ENCODE assay signal across 1 cellular context in the genomic region with DNA sequence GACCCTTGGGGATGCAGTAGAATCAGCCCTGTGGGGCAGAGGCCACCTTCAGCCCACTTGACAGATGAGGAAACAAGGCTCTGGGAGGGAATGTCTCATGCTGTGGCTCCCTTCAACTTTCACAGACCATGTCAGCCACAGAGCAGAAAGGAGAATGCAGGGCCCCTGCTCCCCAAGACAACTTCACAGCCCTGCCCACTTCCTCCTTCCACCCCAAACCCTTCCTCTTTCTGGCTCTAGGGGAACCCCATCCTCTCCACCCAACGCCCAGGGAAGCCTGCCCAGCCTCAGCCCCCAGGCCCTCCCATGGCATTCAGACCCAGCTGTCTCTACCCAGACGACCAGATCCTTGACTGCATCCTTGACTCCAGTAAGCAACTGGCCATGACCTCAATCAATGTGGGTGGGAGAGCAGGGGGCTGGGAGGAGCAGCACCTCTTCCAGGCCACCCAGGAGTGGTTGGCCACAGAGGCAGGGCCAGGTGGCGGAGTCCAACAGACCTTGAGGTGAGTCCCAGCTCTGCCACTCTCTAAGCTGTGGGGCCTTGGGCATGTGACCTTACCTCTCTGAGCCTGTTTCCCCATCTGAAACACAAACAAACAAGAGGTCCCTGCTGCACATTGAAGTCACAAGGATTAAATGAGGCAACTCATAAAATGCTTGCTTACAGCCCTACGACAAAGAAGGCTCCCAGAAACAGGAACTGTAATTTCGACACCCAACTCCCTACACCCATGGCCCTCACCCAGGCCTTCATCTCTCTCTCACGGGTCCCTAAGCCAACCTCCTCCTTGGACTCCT.
TF ChIP-seq lines count a peak whose summit lies in the region.

No MANE protein-coding gene starts in this region.

TF ChIP-seq in GM12878, 131 proteins besides CTCF, POLR2A, EP300 and RAD21 (continued from another document and continues in another):
- TF ChIP-seq, protein P1, sequence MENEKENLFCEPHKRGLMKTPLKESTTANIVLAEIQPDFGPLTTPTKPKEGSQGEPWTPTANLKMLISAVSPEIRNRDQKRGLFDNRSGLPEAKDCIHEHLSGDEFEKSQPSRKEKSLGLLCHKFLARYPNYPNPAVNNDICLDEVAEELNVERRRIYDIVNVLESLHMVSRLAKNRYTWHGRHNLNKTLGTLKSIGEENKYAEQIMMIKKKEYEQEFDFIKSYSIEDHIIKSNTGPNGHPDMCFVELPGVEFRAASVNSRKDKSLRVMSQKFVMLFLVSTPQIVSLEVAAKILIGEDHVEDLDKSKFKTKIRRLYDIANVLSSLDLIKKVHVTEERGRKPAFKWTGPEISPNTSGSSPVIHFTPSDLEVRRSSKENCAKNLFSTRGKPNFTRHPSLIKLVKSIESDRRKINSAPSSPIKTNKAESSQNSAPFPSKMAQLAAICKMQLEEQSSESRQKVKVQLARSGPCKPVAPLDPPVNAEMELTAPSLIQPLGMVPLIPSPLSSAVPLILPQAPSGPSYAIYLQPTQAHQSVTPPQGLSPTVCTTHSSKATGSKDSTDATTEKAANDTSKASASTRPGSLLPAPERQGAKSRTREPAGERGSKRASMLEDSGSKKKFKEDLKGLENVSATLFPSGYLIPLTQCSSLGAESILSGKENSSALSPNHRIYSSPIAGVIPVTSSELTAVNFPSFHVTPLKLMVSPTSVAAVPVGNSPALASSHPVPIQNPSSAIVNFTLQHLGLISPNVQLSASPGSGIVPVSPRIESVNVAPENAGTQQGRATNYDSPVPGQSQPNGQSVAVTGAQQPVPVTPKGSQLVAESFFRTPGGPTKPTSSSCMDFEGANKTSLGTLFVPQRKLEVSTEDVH (IDR thresholded peaks at IDR 0.05; ENCODE audit: low read depth, partially characterized antibody), result no peak
- TF ChIP-seq MTA3 (IDR thresholded peaks at IDR 0.05; ENCODE audit: borderline replicate concordance, low read length) (peak; percentile 26; the same call in 1 of the 2 replicates), NFXL1 (IDR thresholded peaks at IDR 0.05; ENCODE audit: borderline replicate concordance) (no peak), TCF7 (IDR thresholded peaks at IDR 0.05; ENCODE audit: borderline replicate concordance) (no peak), RBBP5 (conservative IDR thresholded peaks at IDR 0.05) (no peak), SP1 (IDR thresholded peaks at IDR 0.05; ENCODE audit: low read depth, low read length) (peak; percentile 38), SRF (IDR thresholded peaks at IDR 0.05; ENCODE audit: low read depth in 2 of 2, low read length in 2 of 2) (no peak), JUNB (IDR thresholded peaks at IDR 0.05) (no peak), MYC (IDR thresholded peaks at IDR 0.05; ENCODE audit: insufficient read depth, insufficient read length, insufficient replicate concordance, low read length, severe bottlenecking) (no peak), NR2F1 (conservative IDR thresholded peaks at IDR 0.05) (0 out of 2 replicates have a peak, but pooled peaks have one; percentile 12), HDAC6 (IDR thresholded peaks at IDR 0.05; ENCODE audit: unreplicated experiment) (no peak), ZNF622 (IDR thresholded peaks at IDR 0.05) (no peak), SIX5 (IDR thresholded peaks at IDR 0.05; ENCODE audit: low read depth, low read length, severe bottlenecking) (no peak), MXI1 (IDR thresholded peaks at IDR 0.05; ENCODE audit: low read depth, low read length) (no peak), SREBF2 (IDR thresholded peaks at IDR 0.05; ENCODE audit: low read length) (no peak), HCFC1 (IDR thresholded peaks at IDR 0.05; ENCODE audit: low read length) (no peak), HDAC2 (IDR thresholded peaks at IDR 0.05) (no peak), WRNIP1 (IDR thresholded peaks at IDR 0.05; ENCODE audit: borderline replicate concordance, low read depth, low read length) (0 out of 2 replicates have a peak, but pooled peaks have one; percentile 45)
- TF ChIP-seq, protein P2, sequence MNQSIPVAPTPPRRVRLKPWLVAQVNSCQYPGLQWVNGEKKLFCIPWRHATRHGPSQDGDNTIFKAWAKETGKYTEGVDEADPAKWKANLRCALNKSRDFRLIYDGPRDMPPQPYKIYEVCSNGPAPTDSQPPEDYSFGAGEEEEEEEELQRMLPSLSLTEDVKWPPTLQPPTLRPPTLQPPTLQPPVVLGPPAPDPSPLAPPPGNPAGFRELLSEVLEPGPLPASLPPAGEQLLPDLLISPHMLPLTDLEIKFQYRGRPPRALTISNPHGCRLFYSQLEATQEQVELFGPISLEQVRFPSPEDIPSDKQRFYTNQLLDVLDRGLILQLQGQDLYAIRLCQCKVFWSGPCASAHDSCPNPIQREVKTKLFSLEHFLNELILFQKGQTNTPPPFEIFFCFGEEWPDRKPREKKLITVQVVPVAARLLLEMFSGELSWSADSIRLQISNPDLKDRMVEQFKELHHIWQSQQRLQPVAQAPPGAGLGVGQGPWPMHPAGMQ (IDR thresholded peaks at IDR 0.05; ENCODE audit: borderline replicate concordance), result no peak
- TF ChIP-seq, protein P3, sequence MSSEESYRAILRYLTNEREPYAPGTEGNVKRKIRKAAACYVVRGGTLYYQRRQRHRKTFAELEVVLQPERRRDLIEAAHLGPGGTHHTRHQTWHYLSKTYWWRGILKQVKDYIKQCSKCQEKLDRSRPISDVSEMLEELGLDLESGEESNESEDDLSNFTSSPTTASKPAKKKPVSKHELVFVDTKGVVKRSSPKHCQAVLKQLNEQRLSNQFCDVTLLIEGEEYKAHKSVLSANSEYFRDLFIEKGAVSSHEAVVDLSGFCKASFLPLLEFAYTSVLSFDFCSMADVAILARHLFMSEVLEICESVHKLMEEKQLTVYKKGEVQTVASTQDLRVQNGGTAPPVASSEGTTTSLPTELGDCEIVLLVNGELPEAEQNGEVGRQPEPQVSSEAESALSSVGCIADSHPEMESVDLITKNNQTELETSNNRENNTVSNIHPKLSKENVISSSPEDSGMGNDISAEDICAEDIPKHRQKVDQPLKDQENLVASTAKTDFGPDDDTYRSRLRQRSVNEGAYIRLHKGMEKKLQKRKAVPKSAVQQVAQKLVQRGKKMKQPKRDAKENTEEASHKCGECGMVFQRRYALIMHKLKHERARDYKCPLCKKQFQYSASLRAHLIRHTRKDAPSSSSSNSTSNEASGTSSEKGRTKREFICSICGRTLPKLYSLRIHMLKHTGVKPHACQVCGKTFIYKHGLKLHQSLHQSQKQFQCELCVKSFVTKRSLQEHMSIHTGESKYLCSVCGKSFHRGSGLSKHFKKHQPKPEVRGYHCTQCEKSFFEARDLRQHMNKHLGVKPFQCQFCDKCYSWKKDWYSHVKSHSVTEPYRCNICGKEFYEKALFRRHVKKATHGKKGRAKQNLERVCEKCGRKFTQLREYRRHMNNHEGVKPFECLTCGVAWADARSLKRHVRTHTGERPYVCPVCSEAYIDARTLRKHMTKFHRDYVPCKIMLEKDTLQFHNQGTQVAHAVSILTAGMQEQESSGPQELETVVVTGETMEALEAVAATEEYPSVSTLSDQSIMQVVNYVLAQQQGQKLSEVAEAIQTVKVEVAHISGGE (CRISPR knock-in tag; IDR thresholded peaks at IDR 0.05), result no peak
- TF ChIP-seq, protein P4, sequence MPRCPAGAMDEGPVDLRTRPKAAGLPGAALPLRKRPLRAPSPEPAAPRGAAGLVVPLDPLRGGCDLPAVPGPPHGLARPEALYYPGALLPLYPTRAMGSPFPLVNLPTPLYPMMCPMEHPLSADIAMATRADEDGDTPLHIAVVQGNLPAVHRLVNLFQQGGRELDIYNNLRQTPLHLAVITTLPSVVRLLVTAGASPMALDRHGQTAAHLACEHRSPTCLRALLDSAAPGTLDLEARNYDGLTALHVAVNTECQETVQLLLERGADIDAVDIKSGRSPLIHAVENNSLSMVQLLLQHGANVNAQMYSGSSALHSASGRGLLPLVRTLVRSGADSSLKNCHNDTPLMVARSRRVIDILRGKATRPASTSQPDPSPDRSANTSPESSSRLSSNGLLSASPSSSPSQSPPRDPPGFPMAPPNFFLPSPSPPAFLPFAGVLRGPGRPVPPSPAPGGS (IDR thresholded peaks at IDR 0.05; ENCODE audit: borderline replicate concordance, insufficient read depth, low read depth, low read length, poor library complexity, severe bottlenecking), result no peak
- TF ChIP-seq, protein P5, sequence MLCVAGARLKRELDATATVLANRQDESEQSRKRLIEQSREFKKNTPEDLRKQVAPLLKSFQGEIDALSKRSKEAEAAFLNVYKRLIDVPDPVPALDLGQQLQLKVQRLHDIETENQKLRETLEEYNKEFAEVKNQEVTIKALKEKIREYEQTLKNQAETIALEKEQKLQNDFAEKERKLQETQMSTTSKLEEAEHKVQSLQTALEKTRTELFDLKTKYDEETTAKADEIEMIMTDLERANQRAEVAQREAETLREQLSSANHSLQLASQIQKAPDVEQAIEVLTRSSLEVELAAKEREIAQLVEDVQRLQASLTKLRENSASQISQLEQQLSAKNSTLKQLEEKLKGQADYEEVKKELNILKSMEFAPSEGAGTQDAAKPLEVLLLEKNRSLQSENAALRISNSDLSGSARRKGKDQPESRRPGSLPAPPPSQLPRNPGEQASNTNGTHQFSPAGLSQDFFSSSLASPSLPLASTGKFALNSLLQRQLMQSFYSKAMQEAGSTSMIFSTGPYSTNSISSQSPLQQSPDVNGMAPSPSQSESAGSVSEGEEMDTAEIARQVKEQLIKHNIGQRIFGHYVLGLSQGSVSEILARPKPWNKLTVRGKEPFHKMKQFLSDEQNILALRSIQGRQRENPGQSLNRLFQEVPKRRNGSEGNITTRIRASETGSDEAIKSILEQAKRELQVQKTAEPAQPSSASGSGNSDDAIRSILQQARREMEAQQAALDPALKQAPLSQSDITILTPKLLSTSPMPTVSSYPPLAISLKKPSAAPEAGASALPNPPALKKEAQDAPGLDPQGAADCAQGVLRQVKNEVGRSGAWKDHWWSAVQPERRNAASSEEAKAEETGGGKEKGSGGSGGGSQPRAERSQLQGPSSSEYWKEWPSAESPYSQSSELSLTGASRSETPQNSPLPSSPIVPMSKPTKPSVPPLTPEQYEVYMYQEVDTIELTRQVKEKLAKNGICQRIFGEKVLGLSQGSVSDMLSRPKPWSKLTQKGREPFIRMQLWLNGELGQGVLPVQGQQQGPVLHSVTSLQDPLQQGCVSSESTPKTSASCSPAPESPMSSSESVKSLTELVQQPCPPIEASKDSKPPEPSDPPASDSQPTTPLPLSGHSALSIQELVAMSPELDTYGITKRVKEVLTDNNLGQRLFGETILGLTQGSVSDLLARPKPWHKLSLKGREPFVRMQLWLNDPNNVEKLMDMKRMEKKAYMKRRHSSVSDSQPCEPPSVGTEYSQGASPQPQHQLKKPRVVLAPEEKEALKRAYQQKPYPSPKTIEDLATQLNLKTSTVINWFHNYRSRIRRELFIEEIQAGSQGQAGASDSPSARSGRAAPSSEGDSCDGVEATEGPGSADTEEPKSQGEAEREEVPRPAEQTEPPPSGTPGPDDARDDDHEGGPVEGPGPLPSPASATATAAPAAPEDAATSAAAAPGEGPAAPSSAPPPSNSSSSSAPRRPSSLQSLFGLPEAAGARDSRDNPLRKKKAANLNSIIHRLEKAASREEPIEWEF (IDR thresholded peaks at IDR 0.05; ENCODE audit: insufficient replicate concordance, low read depth, low read length), result no peak
- TF ChIP-seq, protein P6, sequence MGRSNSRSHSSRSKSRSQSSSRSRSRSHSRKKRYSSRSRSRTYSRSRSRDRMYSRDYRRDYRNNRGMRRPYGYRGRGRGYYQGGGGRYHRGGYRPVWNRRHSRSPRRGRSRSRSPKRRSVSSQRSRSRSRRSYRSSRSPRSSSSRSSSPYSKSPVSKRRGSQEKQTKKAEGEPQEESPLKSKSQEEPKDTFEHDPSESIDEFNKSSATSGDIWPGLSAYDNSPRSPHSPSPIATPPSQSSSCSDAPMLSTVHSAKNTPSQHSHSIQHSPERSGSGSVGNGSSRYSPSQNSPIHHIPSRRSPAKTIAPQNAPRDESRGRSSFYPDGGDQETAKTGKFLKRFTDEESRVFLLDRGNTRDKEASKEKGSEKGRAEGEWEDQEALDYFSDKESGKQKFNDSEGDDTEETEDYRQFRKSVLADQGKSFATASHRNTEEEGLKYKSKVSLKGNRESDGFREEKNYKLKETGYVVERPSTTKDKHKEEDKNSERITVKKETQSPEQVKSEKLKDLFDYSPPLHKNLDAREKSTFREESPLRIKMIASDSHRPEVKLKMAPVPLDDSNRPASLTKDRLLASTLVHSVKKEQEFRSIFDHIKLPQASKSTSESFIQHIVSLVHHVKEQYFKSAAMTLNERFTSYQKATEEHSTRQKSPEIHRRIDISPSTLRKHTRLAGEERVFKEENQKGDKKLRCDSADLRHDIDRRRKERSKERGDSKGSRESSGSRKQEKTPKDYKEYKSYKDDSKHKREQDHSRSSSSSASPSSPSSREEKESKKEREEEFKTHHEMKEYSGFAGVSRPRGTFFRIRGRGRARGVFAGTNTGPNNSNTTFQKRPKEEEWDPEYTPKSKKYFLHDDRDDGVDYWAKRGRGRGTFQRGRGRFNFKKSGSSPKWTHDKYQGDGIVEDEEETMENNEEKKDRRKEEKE (IDR thresholded peaks at IDR 0.05), result no peak
- TF ChIP-seq, protein P7, sequence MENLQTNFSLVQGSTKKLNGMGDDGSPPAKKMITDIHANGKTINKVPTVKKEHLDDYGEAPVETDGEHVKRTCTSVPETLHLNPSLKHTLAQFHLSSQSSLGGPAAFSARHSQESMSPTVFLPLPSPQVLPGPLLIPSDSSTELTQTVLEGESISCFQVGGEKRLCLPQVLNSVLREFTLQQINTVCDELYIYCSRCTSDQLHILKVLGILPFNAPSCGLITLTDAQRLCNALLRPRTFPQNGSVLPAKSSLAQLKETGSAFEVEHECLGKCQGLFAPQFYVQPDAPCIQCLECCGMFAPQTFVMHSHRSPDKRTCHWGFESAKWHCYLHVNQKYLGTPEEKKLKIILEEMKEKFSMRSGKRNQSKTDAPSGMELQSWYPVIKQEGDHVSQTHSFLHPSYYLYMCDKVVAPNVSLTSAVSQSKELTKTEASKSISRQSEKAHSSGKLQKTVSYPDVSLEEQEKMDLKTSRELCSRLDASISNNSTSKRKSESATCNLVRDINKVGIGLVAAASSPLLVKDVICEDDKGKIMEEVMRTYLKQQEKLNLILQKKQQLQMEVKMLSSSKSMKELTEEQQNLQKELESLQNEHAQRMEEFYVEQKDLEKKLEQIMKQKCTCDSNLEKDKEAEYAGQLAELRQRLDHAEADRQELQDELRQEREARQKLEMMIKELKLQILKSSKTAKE (IDR thresholded peaks at IDR 0.05; ENCODE audit: low read depth, poor library complexity, severe bottlenecking), result no peak
- TF ChIP-seq, protein P8, sequence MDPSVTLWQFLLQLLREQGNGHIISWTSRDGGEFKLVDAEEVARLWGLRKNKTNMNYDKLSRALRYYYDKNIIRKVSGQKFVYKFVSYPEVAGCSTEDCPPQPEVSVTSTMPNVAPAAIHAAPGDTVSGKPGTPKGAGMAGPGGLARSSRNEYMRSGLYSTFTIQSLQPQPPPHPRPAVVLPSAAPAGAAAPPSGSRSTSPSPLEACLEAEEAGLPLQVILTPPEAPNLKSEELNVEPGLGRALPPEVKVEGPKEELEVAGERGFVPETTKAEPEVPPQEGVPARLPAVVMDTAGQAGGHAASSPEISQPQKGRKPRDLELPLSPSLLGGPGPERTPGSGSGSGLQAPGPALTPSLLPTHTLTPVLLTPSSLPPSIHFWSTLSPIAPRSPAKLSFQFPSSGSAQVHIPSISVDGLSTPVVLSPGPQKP (IDR thresholded peaks at IDR 0.05; ENCODE audit: low read depth, low read length), result no peak
